15 cellular contexts compared by ENCODE assay signal in the genomic region with DNA sequence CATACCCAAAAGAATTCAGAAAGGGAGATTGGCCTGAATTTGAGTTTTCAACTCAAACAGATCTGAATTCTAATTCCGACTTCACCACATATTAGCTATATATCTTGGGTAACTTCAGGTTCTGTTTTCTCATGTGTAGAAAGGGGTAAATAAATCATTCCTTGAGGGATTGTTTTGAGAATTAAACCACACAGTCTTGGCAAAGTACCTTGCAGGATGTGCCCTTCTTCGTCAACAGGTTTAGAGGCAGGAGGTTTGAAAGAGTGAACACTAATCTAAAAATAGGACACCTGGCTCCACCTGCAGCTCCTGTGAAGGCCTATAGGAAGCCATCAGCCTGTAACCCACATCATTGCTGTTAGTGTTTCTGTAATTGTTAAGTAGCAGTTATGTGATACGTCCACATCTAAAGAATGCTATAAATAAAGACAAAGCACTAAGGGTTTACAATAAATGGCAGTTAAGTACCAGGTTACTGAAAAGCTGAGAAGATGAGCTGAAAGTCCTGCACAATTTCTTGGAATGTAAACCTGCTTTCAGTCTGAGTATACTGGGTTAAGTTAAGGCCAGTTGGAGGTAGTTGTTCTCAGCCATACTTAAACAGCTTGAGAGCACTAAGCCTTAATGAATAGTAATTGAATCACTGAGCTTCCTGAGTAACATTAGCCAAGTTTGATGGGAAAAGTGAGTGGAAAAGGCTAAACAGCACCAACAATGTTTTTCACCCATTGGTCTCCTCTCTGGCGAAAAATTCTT. TPM values are rescaled to one million over a fixed set of nuclear protein-coding genes. Genes with fewer than 3 reads are reported as not detected.
A peak's percentile ranks its signal among the peaks of the same experiment; 100 is the strongest.
DNase-seq lines count a peak whose midpoint lies in the region; ATAC-seq, FAIRE-seq and TF ChIP-seq lines count a peak whose summit lies in the region.
"Had no signal": no experiment of that assay in that cellular context is flagged by ENCODE, and none has a peak within 500 bp of the region (broad histone marks: within the 10 kb centered on the region; RNA-seq: fewer than 3 reads in every experiment).

No MANE protein-coding gene starts in this region.

- TF ChIP-seq CTCF in heart right ventricle (IDR thresholded peaks at IDR 0.05) = no peak
- TF ChIP-seq CTCF in ascending aorta (IDR thresholded peaks at IDR 0.05) = no peak
- TF ChIP-seq CTCF in type B pancreatic cell (conservative IDR thresholded peaks at IDR 0.05) = no peak

- peaks cover 48% of the 10 kb centered on the region for H3K4me1 Mint-ChIP-seq in type B pancreatic cell (ENCODE audit: unreplicated experiment)

- H3K9me3 ChIP-seq in heart right ventricle (no peaks in the 10 kb centered on the region), ascending aorta (no peaks in the 10 kb centered on the region), mesodermal cell (ENCODE audit: control insufficient read depth, low read length) (peaks cover 4% of the 10 kb centered on the region), small intestine (ENCODE audit: control insufficient read depth, low read depth) (no peaks in the 10 kb centered on the region)

- H3K4me1 ChIP-seq in heart right ventricle = peaks cover 0 to 29% (median 5%) of the 10 kb centered on the region in 9 donors
- H3K4me1 ChIP-seq in ascending aorta = peaks cover 0 to 38% of the 10 kb centered on the region in 2 donors
- peaks cover 52% of the 10 kb centered on the region for H3K4me1 ChIP-seq in mesodermal cell (ENCODE audit: control insufficient read depth, insufficient read depth, low read length, poor library complexity, severe bottlenecking)
- peaks cover 0 to 2% of the 10 kb centered on the region in 2 donors for H3K4me1 ChIP-seq in small intestine (ENCODE audit: control insufficient read depth in 2 of 2, insufficient read depth in 1 of 2, low read depth in 1 of 2, low read length in 1 of 2)

- peak overlapping the region; percentile 80 for H3K4me3 Mint-ChIP-seq in type B pancreatic cell
- H3K4me3 Mint-ChIP-seq: activated naive CD4-positive, alpha-beta T cell treated with anti-CD3 and anti-CD28 coated beads for 36 hours; CD4-positive, CD25-positive, alpha-beta regulatory T cell had no signal

- H3K27ac ChIP-seq in heart right ventricle (peak overlapping the region in 8 of 10 donors; percentile 21 to 90 (median 54)), ascending aorta (peak overlapping the region; percentile 72 to 76), mesodermal cell (ENCODE audit: low read depth, low read length, severe bottlenecking) (peak overlapping the region; percentile 11), small intestine (ENCODE audit: low read depth in 1 of 2, low read length in 1 of 2) (peak overlapping the region in 1 of 2 donors; percentile 65)
- H3K27ac ChIP-seq: WERI-Rb-1 had no signal

- intact Hi-C loops in heart right ventricle (cut with DNase I) = no loop called here
- intact Hi-C loops in Right ventricle myocardium inferior (cut with DNase I) = loop anchor here (5.0 kb wide), 1 partner anchor 53 kb away; no protein-coding TSS in a partner anchor
- intact Hi-C loops in ascending aorta (cut with DNase I) = no loop called here

- H3K27me3 ChIP-seq in heart right ventricle = no peaks in the 10 kb centered on the region
- no peaks in the 10 kb centered on the region for H3K27me3 ChIP-seq in ascending aorta
- no peaks in the 10 kb centered on the region for H3K27me3 ChIP-seq in small intestine (ENCODE audit: control insufficient read depth in 2 of 2, insufficient read depth in 2 of 2, low read length in 2 of 2)

- DNase-seq in heart right ventricle (no peak), Right ventricle myocardium inferior (ENCODE audit: missing footprints) (no peak), ascending aorta (ENCODE audit: low spot score in 2 of 2) (no peak), type B pancreatic cell (ENCODE audit: extremely low spot score, unreplicated experiment) (no peak), small intestine (no peak)
- DNase-seq: activated naive CD4-positive, alpha-beta T cell treated with anti-CD3 and anti-CD28 coated beads for 36 hours; stimulated activated CD4-positive, alpha-beta T cell treated with anti-CD3 and anti-CD28 coated beads, Interleukin-12 subunit alpha, Interleukin-12 subunit beta, amount 100 ng/mL, for 4 hours; stimulated activated naive CD8-positive, alpha-beta T cell treated with anti-CD3 and anti-CD28 coated beads, Interleukin-15, Interleukin-2, amounts not matched to agents 100 U/mL and 50 U/mL, for 24 hours; WERI-Rb-1 had no signal

- no peaks in the 10 kb centered on the region for H3K27me3 Mint-ChIP-seq in type B pancreatic cell

- no peak for ATAC-seq in heart right ventricle
- no peak for ATAC-seq in Right ventricle myocardium inferior
- no peak for ATAC-seq in GM21528 (IDR thresholded peaks at IDR 0.05; ENCODE audit: low FRiP score, unreplicated experiment)
- ATAC-seq in HG03378 (IDR thresholded peaks at IDR 0.05; ENCODE audit: unreplicated experiment) = no peak
- ATAC-seq: left colon; stimulated activated naive CD8-positive, alpha-beta T cell treated with anti-CD3 and anti-CD28 coated beads, Interleukin-15, Interleukin-2, amounts not matched to agents 100 U/mL and 50 U/mL, for 24 hours had no signal

- H3K27ac Mint-ChIP-seq in type B pancreatic cell = peak overlapping the region; percentile 91
- H3K27ac Mint-ChIP-seq: activated naive CD4-positive, alpha-beta T cell treated with anti-CD3 and anti-CD28 coated beads for 36 hours; CD4-positive, CD25-positive, alpha-beta regulatory T cell had no signal

- H3K36me3 ChIP-seq in heart right ventricle (peaks cover 0 to 9% (median 0%) of the 10 kb centered on the region in 9 donors), ascending aorta (no peaks in the 10 kb centered on the region), mesodermal cell (ENCODE audit: control insufficient read depth, insufficient read depth, low read length) (peaks cover 23% of the 10 kb centered on the region), small intestine (ENCODE audit: control insufficient read depth in 2 of 2, insufficient read depth in 2 of 2, low read length in 2 of 2) (no peaks in the 10 kb centered on the region)
- H3K36me3 ChIP-seq: WERI-Rb-1 had no signal

- H3K9me3 Mint-ChIP-seq in type B pancreatic cell = peaks cover 5% of the 10 kb centered on the region
- H3K9me3 Mint-ChIP-seq: activated naive CD4-positive, alpha-beta T cell treated with anti-CD3 and anti-CD28 coated beads for 36 hours; CD4-positive, CD25-positive, alpha-beta regulatory T cell had no signal

- FAIRE-seq in small intestine (lab: Jason Lieb, UNC) = no peak
- FAIRE-seq: endometrium had no signal

- WGBS in heart right ventricle, 2 donors = 82 to 86% methylated on average over 4 of the region's 4 CpGs
- whole genome bisulfite sequencing in mesodermal cell (ENCODE audit: insufficient coverage in 2 of 2), 2 experiments = 80 to 100% methylated on average over 1 of the region's 4 CpGs
- WGBS in small intestine, 3 donors = 73 to 85% (median 84%) methylated on average over 4 of the region's 4 CpGs

- peaks cover 30% of the 10 kb centered on the region for H3K36me3 Mint-ChIP-seq in type B pancreatic cell
- H3K36me3 Mint-ChIP-seq: CD4-positive, CD25-positive, alpha-beta regulatory T cell had no signal

- peak overlapping the region in 9 of 10 donors; percentile 6 to 57 (median 52) for H3K4me3 ChIP-seq in heart right ventricle
- H3K4me3 ChIP-seq in ascending aorta = peak overlapping the region in 1 of 2 donors; percentile 56
- peak overlapping the region; percentile 28 for H3K4me3 ChIP-seq in mesodermal cell (ENCODE audit: extremely low read depth, insufficient read depth, low read length, poor library complexity, severe bottlenecking)
- H3K4me3 ChIP-seq in small intestine (ENCODE audit: low read depth in 1 of 2, low read length in 2 of 2) = no peak overlapping the region

RNA-seq across cellular contexts. Expression of gene CCDC80, which starts 6.0 kb away (rescaled TPM):
- total RNA-seq in heart right ventricle (100 to 1,000 TPM in 5 of 10 donors, 10 to 100 TPM in 5; 38.6 to 223 (median 99.3) TPM), Right ventricle myocardium inferior (78.2 TPM), ascending aorta (160 TPM), type B pancreatic cell (ENCODE audit: low replicate concordance) (169 and 174 TPM in 2 replicates)
- polyA plus RNA-seq in heart right ventricle (10 to 100 TPM; 19.8 to 28.7 TPM), small intestine (10 to 100 TPM in 1 of 3 donors, 1 to 10 TPM in 2; 2.5 to 14.5 (median 3.0) TPM)
- polyA plus RNA-seq in mesodermal cell (2013, experiment 1 of 2) = 240 TPM
- polyA plus RNA-seq in mesodermal cell (2013, experiment 2 of 2) = 244 TPM
- total RNA-seq: activated naive CD4-positive, alpha-beta T cell treated with anti-CD3 and anti-CD28 coated beads for 36 hours; CD4-positive, CD25-positive, alpha-beta regulatory T cell had no signal

Comparison
In these comparisons a context has a peak if more than half of its experiments do, and no peak if none do; other contexts are left out.
1. H3K4me3 ChIP-seq: peak in heart right ventricle (9 of 10) and mesodermal cell (single experiment); none in small intestine (0 of 2).